1 cellular context compared by ENCODE assay signal in genomic region chr6:31961616-31962015, GRCh38.
TF ChIP-seq lines count a peak whose summit lies in the region.

No MANE protein-coding gene starts in this region.

TF ChIP-seq in IMR-90, 13 proteins besides CTCF, POLR2A, EP300 and RAD21:
- no peak for TF ChIP-seq SMC3 (IDR thresholded peaks at IDR 0.05; ENCODE audit: low read depth, low read length)
- no peak for TF ChIP-seq USF2 (IDR thresholded peaks at IDR 0.05; ENCODE audit: low read depth, low read length)
- no peak for TF ChIP-seq FOS (IDR thresholded peaks at IDR 0.05; ENCODE audit: low read depth, low read length)
- TF ChIP-seq BHLHE40 (IDR thresholded peaks at IDR 0.05; ENCODE audit: low read depth, low read length): no peak
- TF ChIP-seq RCOR1 (IDR thresholded peaks at IDR 0.05; ENCODE audit: insufficient replicate concordance, low read length): no peak
- TF ChIP-seq ELK1 (IDR thresholded peaks at IDR 0.05; ENCODE audit: borderline replicate concordance, low read depth, low read length): no peak
- no peak for TF ChIP-seq CEBPB (IDR thresholded peaks at IDR 0.05; ENCODE audit: low read depth, low read length)
- no peak for TF ChIP-seq MAFK (IDR thresholded peaks at IDR 0.05; ENCODE audit: low read depth, low read length)
- TF ChIP-seq NFE2L2 (IDR thresholded peaks at IDR 0.05; ENCODE audit: low read depth, low read length): no peak
- no peak for TF ChIP-seq CHD1 (IDR thresholded peaks at IDR 0.05; ENCODE audit: low read depth, low read length)
- no peak for TF ChIP-seq MXI1 (IDR thresholded peaks at IDR 0.05; ENCODE audit: borderline replicate concordance, low read depth, low read length)
- TF ChIP-seq MAZ (IDR thresholded peaks at IDR 0.05; ENCODE audit: borderline replicate concordance, low read depth, low read length): no peak
- TF ChIP-seq RFX5 (IDR thresholded peaks at IDR 0.05; ENCODE audit: low read depth, low read length): no peak
